12 cellular contexts compared by ENCODE assay signal in genomic region chr1:234781241-234782056, GRCh38.
A peak's percentile ranks its signal among the peaks of the same experiment; 100 is the strongest.
DNase-seq lines count a peak whose midpoint lies in the region; ATAC-seq, FAIRE-seq and TF ChIP-seq lines count a peak whose summit lies in the region.
"Had no signal": no experiment of that assay in that cellular context is flagged by ENCODE, and none has a peak within 500 bp of the region (broad histone marks: within the 10 kb centered on the region; RNA-seq: fewer than 3 reads in every experiment).

No MANE protein-coding gene starts in this region.

- H3K9me3 ChIP-seq in small intestine (ENCODE audit: control insufficient read depth, low read depth) = no peaks in the 10 kb centered on the region

- H3K4me1 Mint-ChIP-seq in activated CD4-positive, alpha-beta T cell treated with anti-CD3 and anti-CD28 coated beads for 36 hours = no peaks in the 10 kb centered on the region
- no peaks in the 10 kb centered on the region for H3K4me1 Mint-ChIP-seq in activated CD4-positive, alpha-beta T cell treated with anti-CD3 and anti-CD28 coated beads, Interleukin-2, amount 10 ng/mL, durations not matched to agents 7 days and 5 days

- H3K27me3 ChIP-seq in small intestine (ENCODE audit: control insufficient read depth in 2 of 2, insufficient read depth in 2 of 2, low read length in 2 of 2) = peaks cover 0 to 5% of the 10 kb centered on the region in 2 donors

- WGBS in small intestine, 3 donors = 80 to 83% (median 82%) methylated on average over 8 of the region's 8 CpGs

- peak; percentile 92 for ATAC-seq in activated CD4-positive, alpha-beta T cell treated with anti-CD3 and anti-CD28 coated beads for 36 hours
- no peak for ATAC-seq in GM21786 (IDR thresholded peaks at IDR 0.05; ENCODE audit: unreplicated experiment)

- POLR2A ChIA-PET in activated CD4-positive, alpha-beta T cell treated with anti-CD3 and anti-CD28 coated beads for 36 hours (lab: Charles Lee) = interaction anchor here (0.6 kb wide), 1 partner anchor 234 kb away, joined by 6 read pairs; no protein-coding TSS in a partner anchor
- POLR2A ChIA-PET in activated CD4-positive, alpha-beta T cell treated with anti-CD3 and anti-CD28 coated beads, Interleukin-2, amount 10 ng/mL, durations not matched to agents 7 days and 5 days (lab: Charles Lee) = no interaction called here

- H3K4me3 Mint-ChIP-seq in activated CD4-positive, alpha-beta T cell treated with anti-CD3 and anti-CD28 coated beads for 36 hours = no peak overlapping the region
- no peak overlapping the region for H3K4me3 Mint-ChIP-seq in activated CD4-positive, alpha-beta T cell treated with anti-CD3 and anti-CD28 coated beads, Interleukin-2, amount 10 ng/mL, durations not matched to agents 7 days and 5 days

- H3K27ac Mint-ChIP-seq in activated CD4-positive, alpha-beta T cell treated with anti-CD3 and anti-CD28 coated beads for 36 hours = no peak overlapping the region
- no peak overlapping the region for H3K27ac Mint-ChIP-seq in activated CD4-positive, alpha-beta T cell treated with anti-CD3 and anti-CD28 coated beads, Interleukin-2, amount 10 ng/mL, durations not matched to agents 7 days and 5 days
- H3K27ac Mint-ChIP-seq: progenitor cell of endocrine pancreas had no signal

- no peaks in the 10 kb centered on the region for H3K36me3 Mint-ChIP-seq in activated CD4-positive, alpha-beta T cell treated with anti-CD3 and anti-CD28 coated beads for 36 hours (ENCODE audit: low read depth)
- no peaks in the 10 kb centered on the region for H3K36me3 Mint-ChIP-seq in activated CD4-positive, alpha-beta T cell treated with anti-CD3 and anti-CD28 coated beads, Interleukin-2, amount 10 ng/mL, durations not matched to agents 7 days and 5 days (ENCODE audit: low read depth)

- no peak for TF ChIP-seq CTCF in epithelial cell of esophagus (IDR thresholded peaks at IDR 0.05; ENCODE audit: insufficient read depth, low read depth, low read length, missing control alignments)

- H3K4me1 ChIP-seq in small intestine (ENCODE audit: control insufficient read depth in 2 of 2, insufficient read depth in 1 of 2, low read depth in 1 of 2, low read length in 1 of 2) = no peaks in the 10 kb centered on the region

- FAIRE-seq in small intestine (lab: Jason Lieb, UNC) (no peak), GM12891 (lab: Jason Lieb, UNC) (no peak)
- FAIRE-seq: islet of Langerhans had no signal

- DNase-seq in activated CD4-positive, alpha-beta T cell treated with anti-CD3 and anti-CD28 coated beads for 36 hours = peak; percentile 73
- DNase-seq in activated CD4-positive, alpha-beta T cell treated with anti-CD3 and anti-CD28 coated beads, Interleukin-2, amount 10 ng/mL, durations not matched to agents 7 days and 5 days = no peak
- DNase-seq in LoVo (ENCODE audit: low spot score) (peak; percentile 37), epithelial cell of esophagus (ENCODE audit: low read depth) (peak; percentile 9), small intestine (peak; percentile 83), GM12891 (ENCODE audit: insufficient read length, low spot score) (no peak), NCI-H146 (lab: John Stamatoyannopoulos, UW) (no peak)
- DNase-seq: NCI-H510A, T1000 had no signal

- CTCF ChIA-PET in activated CD4-positive, alpha-beta T cell treated with anti-CD3 and anti-CD28 coated beads for 36 hours (lab: Charles Lee) = interaction anchor here (1.0 kb wide), 1 partner anchor 10 kb away, joined by 6 read pairs; no protein-coding TSS in a partner anchor
- CTCF ChIA-PET in activated CD4-positive, alpha-beta T cell treated with anti-CD3 and anti-CD28 coated beads, Interleukin-2, amount 10 ng/mL, durations not matched to agents 7 days and 5 days (lab: Charles Lee) = interaction anchor here (0.6 kb wide), 1 partner anchor 157 kb away, joined by 3 read pairs; no protein-coding TSS in a partner anchor

- no peak overlapping the region for H3K27ac ChIP-seq in small intestine (ENCODE audit: low read depth in 1 of 2, low read length in 1 of 2)

- TF ChIP-seq POLR2A in GM12891 (IDR thresholded peaks at IDR 0.05; ENCODE audit: low read depth, low read length) = no peak

- H3K9me3 Mint-ChIP-seq in activated CD4-positive, alpha-beta T cell treated with anti-CD3 and anti-CD28 coated beads for 36 hours (ENCODE audit: low read depth) = no peaks in the 10 kb centered on the region
- H3K9me3 Mint-ChIP-seq in activated CD4-positive, alpha-beta T cell treated with anti-CD3 and anti-CD28 coated beads, Interleukin-2, amount 10 ng/mL, durations not matched to agents 7 days and 5 days = no peaks in the 10 kb centered on the region

- H3K36me3 ChIP-seq in small intestine (ENCODE audit: control insufficient read depth in 2 of 2, insufficient read depth in 2 of 2, low read length in 2 of 2) = no peaks in the 10 kb centered on the region

- intact Hi-C loops in activated CD4-positive, alpha-beta T cell treated with anti-CD3 and anti-CD28 coated beads for 36 hours (cut with DNase I, micrococcal nuclease) = no loop called here

- H3K4me3 ChIP-seq in epithelial cell of esophagus (ENCODE audit: low read length) = no peak overlapping the region
- H3K4me3 ChIP-seq in small intestine (ENCODE audit: low read depth in 1 of 2, low read length in 2 of 2) = no peak overlapping the region

- no peaks in the 10 kb centered on the region for H3K27me3 Mint-ChIP-seq in activated CD4-positive, alpha-beta T cell treated with anti-CD3 and anti-CD28 coated beads for 36 hours
- no peaks in the 10 kb centered on the region for H3K27me3 Mint-ChIP-seq in activated CD4-positive, alpha-beta T cell treated with anti-CD3 and anti-CD28 coated beads, Interleukin-2, amount 10 ng/mL, durations not matched to agents 7 days and 5 days
- H3K27me3 Mint-ChIP-seq: progenitor cell of endocrine pancreas had no signal

TF ChIP-seq in GM12891, 5 proteins besides CTCF, POLR2A, EP300 and RAD21:
- TF ChIP-seq TAF1 (IDR thresholded peaks at IDR 0.05; ENCODE audit: low read depth, low read length) (no peak), POLR2AphosphoS5 (IDR thresholded peaks at IDR 0.05; ENCODE audit: low read depth, low read length) (no peak), POU2F2 (IDR thresholded peaks at IDR 0.05; ENCODE audit: low read depth, low read length) (no peak)

Comparison
In these comparisons a context has a peak if more than half of its experiments do, and no peak if none do; other contexts are left out.
1. DNase-seq: peak in activated CD4-positive, alpha-beta T cell treated with anti-CD3 and anti-CD28 coated beads for 36 hours (single experiment), LoVo (single experiment), epithelial cell of esophagus (single experiment) and small intestine (single experiment); none in activated CD4-positive, alpha-beta T cell treated with anti-CD3 and anti-CD28 coated beads, Interleukin-2, amount 10 ng/mL, durations not matched to agents 7 days and 5 days (single experiment), GM12891 (single experiment) and NCI-H146 (single experiment).